In genomic region chr5:75236322-75237316, GRCh38 we compare ENCODE assay signal across 8 cellular contexts. TPM values are rescaled to one million over a fixed set of nuclear protein-coding genes. Genes with fewer than 3 reads are reported as not detected.
DNase-seq lines count a peak whose midpoint lies in the region; ATAC-seq, FAIRE-seq and TF ChIP-seq lines count a peak whose summit lies in the region.

TSS of gene ANKRD31 (minus strand) at chr5:75236878. CDS start at chr5:75236686, 192 bp downstream.

- peak within 1 kb of the TSS; percentile 90 for H3K4me2 ChIP-seq in astrocyte (ENCODE audit: low read length)
- peak within 1 kb of the TSS; percentile 79 for H3K4me2 ChIP-seq in hepatocyte

- H3K79me2 ChIP-seq in astrocyte (ENCODE audit: insufficient read depth, low read length): no peaks in the 10 kb centered on the region
- no peaks in the 10 kb centered on the region for H3K79me2 ChIP-seq in hepatocyte

- H3K27ac Mint-ChIP-seq in astrocyte (ENCODE audit: unreplicated experiment): peak within 1 kb of the TSS; percentile 89

- H3K9me3 ChIP-seq in astrocyte (ENCODE audit: insufficient read depth, low read depth, low read length) (no peaks in the 10 kb centered on the region), hepatocyte (ENCODE audit: low read depth) (no peaks in the 10 kb centered on the region)

- H3K4me3 ChIP-seq in astrocyte (ENCODE audit: insufficient read depth, low read depth, low read length) (peak within 1 kb of the TSS; percentile 93), hepatocyte (peak within 1 kb of the TSS; percentile 50)

- peak; percentile 43 for TF ChIP-seq CTCF in astrocyte (IDR thresholded peaks at IDR 0.05; ENCODE audit: insufficient read depth, low read depth, low read length)
- TF ChIP-seq CTCF in hepatocyte (IDR thresholded peaks at IDR 0.05; ENCODE audit: poor library complexity): peak; percentile 68

- peak; percentile 65 for DNase-seq in NCI-H146 treated with DMSO at 0.1 percent for 48 hours (lab: John Stamatoyannopoulos, UW; ENCODE audit: unreplicated experiment)
- DNase-seq in T-helper 2 cell: peak; percentile 78 to 93 (median 84)
- peak; percentile 46 for DNase-seq in astrocyte (ENCODE audit: low read depth)
- DNase-seq in hepatocyte (ENCODE audit: low spot score): peak; percentile 96
- peak; percentile 97 for DNase-seq in retina
- DNase-seq in H54 (ENCODE audit: insufficient read length, low spot score): no peak

- ATAC-seq in HG02852 (IDR thresholded peaks at IDR 0.05; ENCODE audit: unreplicated experiment): peak; percentile 99

- peaks cover 9% of the 10 kb centered on the region for H3K4me1 ChIP-seq in astrocyte (ENCODE audit: insufficient read depth, low read length)
- H3K4me1 ChIP-seq in hepatocyte (ENCODE audit: insufficient read depth): no peaks in the 10 kb centered on the region

- peaks cover 10% of the 10 kb centered on the region for H3K4me1 Mint-ChIP-seq in astrocyte (ENCODE audit: low read depth, unreplicated experiment)

- TF ChIP-seq POLR2A in GM15510 (IDR thresholded peaks at IDR 0.05; ENCODE audit: borderline replicate concordance, extremely low read depth, insufficient read length) (peak; percentile 74), H54 (IDR thresholded peaks at IDR 0.05; ENCODE audit: low read depth, low read length) (no peak)

- H2AFZ ChIP-seq in astrocyte (ENCODE audit: low read depth, low read length) (peak within 1 kb of the TSS; percentile 99), hepatocyte (peak within 1 kb of the TSS; percentile 91)

- WGBS in hepatocyte (ENCODE audit: low lambda C conversion rate, missing lambda C conversion rate): 4% methylated on average over 56 of the region's 58 CpGs

- H3K9ac ChIP-seq in astrocyte (ENCODE audit: low read length): peak within 1 kb of the TSS; percentile 78

- no peaks in the 10 kb centered on the region for H3K36me3 Mint-ChIP-seq in astrocyte (ENCODE audit: low read depth, unreplicated experiment)

- H3K9me2 ChIP-seq in hepatocyte (replicated peaks; ENCODE audit: insufficient read depth): no peaks in the 10 kb centered on the region

- H3K4me3 Mint-ChIP-seq in astrocyte (ENCODE audit: unreplicated experiment): peak within 1 kb of the TSS; percentile 84

- FAIRE-seq in astrocyte (lab: Jason Lieb, UNC) (no peak), H54 (lab: Jason Lieb, UNC) (no peak)

- H3K9me3 Mint-ChIP-seq in astrocyte (ENCODE audit: unreplicated experiment): no peaks in the 10 kb centered on the region

- H3K36me3 ChIP-seq in astrocyte (ENCODE audit: insufficient read depth, low read length): no peaks in the 10 kb centered on the region
- H3K36me3 ChIP-seq in hepatocyte (replicated peaks; ENCODE audit: insufficient read depth, low read depth): no peaks in the 10 kb centered on the region

- H3K27ac ChIP-seq in astrocyte (ENCODE audit: low read depth, low read length) (peak within 1 kb of the TSS; percentile 48), hepatocyte (peak within 1 kb of the TSS; percentile 69)

- H4K20me1 ChIP-seq in astrocyte (ENCODE audit: insufficient read depth, low read length): no peaks in the 10 kb centered on the region
- H4K20me1 ChIP-seq in hepatocyte (ENCODE audit: insufficient read depth, poor library complexity, severe bottlenecking): no peaks in the 10 kb centered on the region

- H3K27me3 Mint-ChIP-seq in astrocyte (ENCODE audit: low read depth, unreplicated experiment): peaks cover 2% of the 10 kb centered on the region

- H3K27me3 ChIP-seq in astrocyte (ENCODE audit: insufficient read depth, low read length) (no peaks in the 10 kb centered on the region), hepatocyte (no peaks in the 10 kb centered on the region)

RNA-seq across cellular contexts. Expression of gene ANKRD31, which starts in this region (rescaled TPM):
- total RNA-seq in astrocyte (0.07 and 0.14 TPM in 2 replicates), hepatocyte (0.47 and 0.60 TPM in 2 replicates)
- 0.19 and 0.44 TPM in 2 replicates for polyA plus RNA-seq in hepatocyte

Comparison
In these comparisons a context has a peak if more than half of its experiments do, and no peak if none do; other contexts are left out.
1. Peak in DNase-seq, H3K4me3 ChIP-seq, H3K27ac ChIP-seq, H3K9ac ChIP-seq and H3K4me2 ChIP-seq in astrocyte; RNA of the gene not detected or under 1 TPM.
2. Peak in DNase-seq, H3K4me3 ChIP-seq, H3K27ac ChIP-seq and H3K4me2 ChIP-seq in hepatocyte; RNA of the gene not detected or under 1 TPM.